Comparison of ENCODE assay signal across 12 cellular contexts in genomic region chr2:120863661-120864320, GRCh38.
DNase-seq lines count a peak whose midpoint lies in the region; ATAC-seq, FAIRE-seq and TF ChIP-seq lines count a peak whose summit lies in the region.
"Had no signal": no experiment of that assay in that cellular context is flagged by ENCODE, and none has a peak within 500 bp of the region (broad histone marks: within the 10 kb centered on the region; RNA-seq: fewer than 3 reads in every experiment).

No MANE protein-coding gene starts in this region.

- peak overlapping the region; percentile 87 for H4K91ac ChIP-seq in mesenchymal stem cell (ENCODE audit: low read length)

- peak overlapping the region; percentile 59 for H4K8ac ChIP-seq in mesenchymal stem cell (ENCODE audit: low read length)

- H3K4me2 ChIP-seq in mesenchymal stem cell (ENCODE audit: low read length, poor library complexity, severe bottlenecking), result no peak overlapping the region

- ATAC-seq in Right ventricle myocardium superior (ENCODE audit: poor library complexity), result no peak
- no peak for ATAC-seq in CD8-positive, alpha-beta T cell
- ATAC-seq: activated CD8-positive, alpha-beta T cell treated with anti-CD3 and anti-CD28 coated beads for 36 hours; activated naive CD8-positive, alpha-beta T cell treated with anti-CD3 and anti-CD28 coated beads, Interleukin-2, amount 50 U/mL, for 24 hours had no signal

- H2AFZ ChIP-seq in mesenchymal stem cell (ENCODE audit: low read depth, low read length), result no peak overlapping the region

- H3K4me3 ChIP-seq in bronchial epithelial cell (ENCODE audit: low read depth, low read length) (no peak overlapping the region), mesenchymal stem cell (ENCODE audit: insufficient read depth in 1 of 2, low read depth in 1 of 2, low read length in 2 of 2) (no peak overlapping the region), A673 (ENCODE audit: low read depth, low read length, poor library complexity, severe bottlenecking) (no peak overlapping the region)
- H3K4me3 ChIP-seq in CD8-positive, alpha-beta T cell (ENCODE audit: low read depth, low read length), result no peak overlapping the region

- H3K27ac ChIP-seq in mesenchymal stem cell (ENCODE audit: low read length, poor library complexity, severe bottlenecking) (no peak overlapping the region), A673 (ENCODE audit: low read depth, low read length, poor library complexity, severe bottlenecking) (no peak overlapping the region)
- no peak overlapping the region for H3K27ac ChIP-seq in CD8-positive, alpha-beta T cell (ENCODE audit: low read depth, low read length)

- peak overlapping the region; percentile 58 for H2BK120ac ChIP-seq in mesenchymal stem cell (ENCODE audit: low read depth, low read length)

- H3K27ac Mint-ChIP-seq in CD8-positive, alpha-beta T cell, result no peak overlapping the region
- H3K27ac Mint-ChIP-seq: activated CD8-positive, alpha-beta T cell treated with anti-CD3 and anti-CD28 coated beads for 36 hours; activated naive CD8-positive, alpha-beta T cell treated with anti-CD3 and anti-CD28 coated beads, Interleukin-2, amount 50 U/mL, for 24 hours had no signal

- H3K36me3 Mint-ChIP-seq in CD8-positive, alpha-beta T cell, result no peaks in the 10 kb centered on the region

- FAIRE-seq in bronchial epithelial cell (lab: Jason Lieb, UNC), result no peak
- FAIRE-seq: A204.1 had no signal

- peak overlapping the region; percentile 74 for H2AK5ac ChIP-seq in mesenchymal stem cell (ENCODE audit: low read length, severe bottlenecking)

- H3K9me3 ChIP-seq in mesenchymal stem cell (ENCODE audit: control insufficient read depth, low read length), result no peaks in the 10 kb centered on the region
- H3K9me3 ChIP-seq in CD8-positive, alpha-beta T cell (ENCODE audit: low read length), result no peaks in the 10 kb centered on the region
- H3K9me3 ChIP-seq in A673 (ENCODE audit: low read depth, low read length, poor library complexity, severe bottlenecking), result no peaks in the 10 kb centered on the region

- intact Hi-C loops in Right ventricle myocardium superior (cut with DNase I), result no loop called here
- intact Hi-C loops in cardiac septum (cut with DNase I), result no loop called here
- intact Hi-C loops in CD8-positive, alpha-beta T cell (cut with DNase I, micrococcal nuclease), result no loop called here
- intact Hi-C loops in A673 (cut with micrococcal nuclease; ENCODE audit: unreplicated experiment), result no loop called here

- H3K27me3 Mint-ChIP-seq in CD8-positive, alpha-beta T cell (ENCODE audit: low read depth), result peaks cover 15% of the 10 kb centered on the region

- H3K4me3 Mint-ChIP-seq in CD8-positive, alpha-beta T cell, result no peak overlapping the region
- H3K4me3 Mint-ChIP-seq: activated CD8-positive, alpha-beta T cell treated with anti-CD3 and anti-CD28 coated beads for 36 hours; activated naive CD8-positive, alpha-beta T cell treated with anti-CD3 and anti-CD28 coated beads, Interleukin-2, amount 50 U/mL, for 24 hours had no signal

- no peaks in the 10 kb centered on the region for H3K36me3 ChIP-seq in bronchial epithelial cell (ENCODE audit: control insufficient read depth, insufficient read depth, low read length)
- peaks cover 0 to 7% of the 10 kb centered on the region in 2 experiments for H3K36me3 ChIP-seq in mesenchymal stem cell (ENCODE audit: control insufficient read depth in 1 of 2, insufficient read depth in 2 of 2, low read depth in 1 of 2, low read length in 2 of 2)
- no peaks in the 10 kb centered on the region for H3K36me3 ChIP-seq in CD8-positive, alpha-beta T cell (ENCODE audit: insufficient read depth, low read length)
- no peaks in the 10 kb centered on the region for H3K36me3 ChIP-seq in A673 (ENCODE audit: insufficient read depth, low read length, poor library complexity, severe bottlenecking)

- peaks cover 2% of the 10 kb centered on the region for H3K4me1 Mint-ChIP-seq in CD8-positive, alpha-beta T cell (ENCODE audit: low read depth)
- H3K4me1 Mint-ChIP-seq: activated naive CD8-positive, alpha-beta T cell treated with anti-CD3 and anti-CD28 coated beads, Interleukin-2, amount 50 U/mL, for 24 hours had no signal

- no peak overlapping the region for H2BK5ac ChIP-seq in mesenchymal stem cell (ENCODE audit: low read depth, low read length, poor library complexity, severe bottlenecking)

- CTCF ChIA-PET in CD8-positive, alpha-beta T cell (lab: Charles Lee), result no interaction called here
- CTCF ChIA-PET in A673 (lab: Charles Lee), result no interaction called here

- WGBS in mesenchymal stem cell, result 52% methylated on average over 10 of the region's 10 CpGs

- peaks cover 37% of the 10 kb centered on the region for H3K79me1 ChIP-seq in mesenchymal stem cell (replicated peaks; ENCODE audit: low read length, poor library complexity, severe bottlenecking)

- no TSS peak for BruUV-seq in A673 (replicated peaks; lab: Mats Ljungman, UMichigan)

- peak; percentile 64 for DNase-seq in Right ventricle myocardium superior
- no peak for DNase-seq in cardiac septum (ENCODE audit: low spot score)
- DNase-seq in bronchial epithelial cell (ENCODE audit: low read depth), result peak; percentile 69
- peak; percentile 92 for DNase-seq in mesenchymal stem cell
- no peak for DNase-seq in effector CD4-positive, alpha-beta T cell
- DNase-seq in CD8-positive, alpha-beta T cell, result no peak
- no peak for DNase-seq in retina
- DNase-seq in A673 (ENCODE audit: low spot score), result no peak
- DNase-seq: activated CD8-positive, alpha-beta T cell treated with anti-CD3 and anti-CD28 coated beads for 36 hours; activated naive CD8-positive, alpha-beta T cell treated with anti-CD3 and anti-CD28 coated beads, Interleukin-2, amount 50 U/mL, for 24 hours; substantia nigra had no signal

- no peaks in the 10 kb centered on the region for H3K9me3 Mint-ChIP-seq in CD8-positive, alpha-beta T cell
- H3K9me3 Mint-ChIP-seq: activated CD8-positive, alpha-beta T cell treated with anti-CD3 and anti-CD28 coated beads for 36 hours; activated naive CD8-positive, alpha-beta T cell treated with anti-CD3 and anti-CD28 coated beads, Interleukin-2, amount 50 U/mL, for 24 hours had no signal

- no peak overlapping the region for H3K23ac ChIP-seq in mesenchymal stem cell (ENCODE audit: low read length in 2 of 2)

- H2BK15ac ChIP-seq in mesenchymal stem cell (ENCODE audit: low read depth, poor library complexity, severe bottlenecking), result no peak overlapping the region

- H3K27me3 ChIP-seq in bronchial epithelial cell (ENCODE audit: control insufficient read depth, insufficient read depth, low read length), result peaks cover 16% of the 10 kb centered on the region
- no peaks in the 10 kb centered on the region for H3K27me3 ChIP-seq in mesenchymal stem cell (ENCODE audit: control insufficient read depth in 1 of 2, insufficient read depth in 1 of 2, low read length in 2 of 2)
- peaks cover 2% of the 10 kb centered on the region for H3K27me3 ChIP-seq in CD8-positive, alpha-beta T cell (ENCODE audit: insufficient read depth, low read length)
- no peaks in the 10 kb centered on the region for H3K27me3 ChIP-seq in A673 (replicated peaks; ENCODE audit: insufficient read depth, low read depth, low read length, poor library complexity)

- peak overlapping the region in 1 of 2 experiments; percentile 94 for H2BK12ac ChIP-seq in mesenchymal stem cell (ENCODE audit: low read length in 2 of 2)

- H3K4me1 ChIP-seq in mesenchymal stem cell (ENCODE audit: control insufficient read depth, insufficient read depth, low read depth, low read length), result peaks cover 59% of the 10 kb centered on the region
- no peaks in the 10 kb centered on the region for H3K4me1 ChIP-seq in CD8-positive, alpha-beta T cell (ENCODE audit: insufficient read depth, low read length)
- H3K4me1 ChIP-seq in A673 (ENCODE audit: insufficient read depth, low read length, poor library complexity, severe bottlenecking), result peaks cover 16% of the 10 kb centered on the region

- TF ChIP-seq CTCF in bronchial epithelial cell (IDR thresholded peaks at IDR 0.05; ENCODE audit: insufficient read depth, low read length, severe bottlenecking) (no peak), A673 (conservative IDR thresholded peaks at IDR 0.05; ENCODE audit: low read depth, low read length) (no peak)
- no peak for TF ChIP-seq CTCF in CD8-positive, alpha-beta T cell (IDR thresholded peaks at IDR 0.05)

- no peak overlapping the region for H3K9ac ChIP-seq in mesenchymal stem cell (ENCODE audit: low read length)

- H3K4ac ChIP-seq in mesenchymal stem cell (ENCODE audit: low read depth in 1 of 2, low read length in 2 of 2), result peak overlapping the region; percentile 35 to 37

- POLR2A ChIA-PET in CD8-positive, alpha-beta T cell (lab: Charles Lee), result no interaction called here
- POLR2A ChIA-PET in A673 (lab: Charles Lee; ENCODE audit: low non-redundant PET), result no interaction called here

- peak overlapping the region in 1 of 2 experiments; percentile 56 for H3K14ac ChIP-seq in mesenchymal stem cell (ENCODE audit: low read length in 2 of 2)

- peak overlapping the region; percentile 0 to 90 for H3K18ac ChIP-seq in mesenchymal stem cell (ENCODE audit: low read depth in 1 of 2, low read length in 2 of 2)

Comparison
In these comparisons a context has a peak if more than half of its experiments do, and no peak if none do; other contexts are left out.
1. DNase-seq: peak in Right ventricle myocardium superior (single experiment), bronchial epithelial cell (single experiment) and mesenchymal stem cell (single experiment); none in cardiac septum (single experiment), effector CD4-positive, alpha-beta T cell (single experiment), CD8-positive, alpha-beta T cell (0 of 7), retina (single experiment) and A673 (single experiment).